1 cellular context compared by ENCODE assay signal in the genomic region with DNA sequence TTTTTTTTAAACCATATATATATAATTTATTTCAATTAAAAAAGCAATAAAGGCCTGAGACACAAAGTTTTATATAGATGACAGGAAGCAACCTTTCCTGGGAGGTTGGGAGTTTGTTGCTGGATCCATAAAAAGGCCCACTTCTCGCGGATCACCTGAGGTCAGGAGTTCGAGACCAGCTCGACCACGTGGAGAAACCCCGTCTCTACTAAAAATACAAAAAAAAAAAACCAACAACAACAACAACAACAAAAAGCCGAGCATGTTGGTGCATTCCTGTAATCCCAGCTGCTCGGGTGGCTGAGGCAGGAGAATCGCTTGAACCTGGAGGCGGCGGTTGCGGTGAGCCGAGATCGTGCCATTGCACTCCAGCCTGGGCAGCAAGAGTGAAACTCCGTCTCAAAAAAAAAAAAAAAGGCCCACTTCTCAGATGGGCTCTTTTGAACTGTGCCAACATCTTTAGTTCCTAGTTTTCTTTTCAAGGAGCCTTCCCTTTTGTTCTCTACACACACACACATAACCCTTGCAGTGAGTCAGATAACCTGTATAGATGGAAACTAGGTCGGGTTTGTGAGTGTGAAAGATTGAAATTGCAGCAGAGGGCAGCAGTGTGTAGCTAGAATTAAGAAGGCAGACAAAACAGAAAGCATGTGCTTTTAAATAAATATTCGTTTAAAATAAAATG.
TF ChIP-seq lines count a peak whose summit lies in the region.

No MANE protein-coding gene starts in this region.

TF ChIP-seq in endothelial cell of umbilical vein, 7 proteins besides CTCF, POLR2A, EP300 and RAD21 (continued from another document):
- TF ChIP-seq FOS (IDR thresholded peaks at IDR 0.05; ENCODE audit: borderline replicate concordance, insufficient read depth, low read length), result peak; percentile 56
- TF ChIP-seq, protein P1, sequence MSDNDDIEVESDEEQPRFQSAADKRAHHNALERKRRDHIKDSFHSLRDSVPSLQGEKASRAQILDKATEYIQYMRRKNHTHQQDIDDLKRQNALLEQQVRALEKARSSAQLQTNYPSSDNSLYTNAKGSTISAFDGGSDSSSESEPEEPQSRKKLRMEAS (IDR thresholded peaks at IDR 0.05; ENCODE audit: insufficient read depth, insufficient read length), result no peak
- TF ChIP-seq GATA2 (IDR thresholded peaks at IDR 0.05; ENCODE audit: insufficient read depth, insufficient read length, low read depth, low read length), result no peak
TF ChIP-seq in endothelial cell of umbilical vein: peak in this region for 2.
